Comparison of ENCODE assay signal across 1 cellular context in the genomic region with DNA sequence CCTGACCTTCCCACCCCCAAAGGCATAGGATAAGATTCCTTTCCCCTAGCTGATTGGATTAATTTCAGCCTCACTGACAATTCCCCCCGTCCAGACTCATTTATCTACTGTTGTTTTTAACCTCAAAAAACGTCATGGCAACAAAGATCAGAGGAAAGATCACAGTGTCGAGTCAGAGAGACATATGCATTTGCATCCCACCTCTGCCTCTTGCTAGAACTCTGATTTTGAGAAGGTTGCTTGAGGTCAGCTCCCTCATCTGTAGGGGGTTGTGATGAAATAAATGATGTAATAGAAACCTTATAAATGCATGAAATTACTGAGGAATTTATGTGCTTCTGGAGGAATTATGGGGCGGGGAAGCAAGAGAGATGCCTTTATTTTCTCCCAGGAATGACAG.
TF ChIP-seq lines count a peak whose summit lies in the region.

No MANE protein-coding gene starts in this region.

TF ChIP-seq in GM23338, 12 proteins besides CTCF, POLR2A, EP300 and RAD21 (continued from another document):
- TF ChIP-seq ETS1 (IDR thresholded peaks at IDR 0.05) (no peak), ZNF462 (CRISPR knock-in tag; IDR thresholded peaks at IDR 0.05) (no peak)
TF ChIP-seq in GM23338: peak in this region for 0.
